In the genomic region with DNA sequence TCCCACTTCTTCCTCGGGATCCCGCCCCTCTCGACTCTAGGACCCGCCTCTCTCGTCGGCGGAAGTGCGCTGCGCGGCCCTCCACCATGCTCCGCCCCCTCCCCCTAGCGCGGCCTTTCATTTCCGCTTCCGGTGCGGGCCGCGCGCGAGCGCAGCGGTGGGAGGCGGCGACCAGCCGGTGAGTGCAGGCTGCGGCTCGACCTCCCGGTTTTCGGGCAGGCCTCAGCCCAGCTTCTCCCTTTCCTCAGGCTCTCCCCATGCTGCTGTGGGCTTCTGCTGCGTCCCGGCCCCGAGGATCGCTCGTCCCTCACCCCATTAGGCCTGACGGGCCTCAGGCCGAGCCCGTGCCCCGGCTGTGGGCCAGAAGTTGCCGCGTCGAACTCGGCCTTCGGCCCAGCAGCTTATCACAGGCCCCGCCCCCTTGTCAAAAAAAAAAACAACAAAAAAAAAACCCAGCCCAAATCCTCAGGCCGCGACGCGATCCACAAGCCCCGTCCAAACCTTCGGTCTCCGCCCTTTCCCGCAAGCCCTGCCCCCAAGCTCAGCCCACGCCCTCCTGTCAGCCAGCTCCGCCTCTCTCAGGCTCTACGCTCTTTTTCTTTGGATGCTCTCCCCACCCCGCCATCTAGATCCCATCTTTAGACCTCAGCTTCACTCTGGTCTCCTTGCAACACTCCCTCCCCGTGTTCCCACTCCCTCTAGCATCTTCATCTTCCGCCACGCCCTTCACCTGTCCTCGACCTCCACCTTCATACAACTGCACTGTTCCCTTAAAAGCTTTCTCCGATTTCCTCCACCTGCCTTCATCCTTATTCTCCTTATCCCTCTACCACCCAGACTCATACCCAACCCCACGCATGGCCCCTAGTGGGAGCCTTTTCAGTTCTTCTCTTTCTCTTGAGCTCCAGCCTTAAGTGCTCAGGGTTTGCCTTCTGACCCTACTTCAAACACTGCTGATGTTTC, we compare ENCODE assay signal across 1 cellular context.
TF ChIP-seq lines count a peak whose summit lies in the region.

A gene with protein sequence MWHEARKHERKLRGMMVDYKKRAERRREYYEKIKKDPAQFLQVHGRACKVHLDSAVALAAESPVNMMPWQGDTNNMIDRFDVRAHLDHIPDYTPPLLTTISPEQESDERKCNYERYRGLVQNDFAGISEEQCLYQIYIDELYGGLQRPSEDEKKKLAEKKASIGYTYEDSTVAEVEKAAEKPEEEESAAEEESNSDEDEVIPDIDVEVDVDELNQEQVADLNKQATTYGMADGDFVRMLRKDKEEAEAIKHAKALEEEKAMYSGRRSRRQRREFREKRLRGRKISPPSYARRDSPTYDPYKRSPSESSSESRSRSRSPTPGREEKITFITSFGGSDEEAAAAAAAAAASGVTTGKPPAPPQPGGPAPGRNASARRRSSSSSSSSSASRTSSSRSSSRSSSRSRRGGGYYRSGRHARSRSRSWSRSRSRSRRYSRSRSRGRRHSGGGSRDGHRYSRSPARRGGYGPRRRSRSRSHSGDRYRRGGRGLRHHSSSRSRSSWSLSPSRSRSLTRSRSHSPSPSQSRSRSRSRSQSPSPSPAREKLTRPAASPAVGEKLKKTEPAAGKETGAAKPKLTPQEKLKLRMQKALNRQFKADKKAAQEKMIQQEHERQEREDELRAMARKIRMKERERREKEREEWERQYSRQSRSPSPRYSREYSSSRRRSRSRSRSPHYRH (plus strand): TSS at position 115 of the 963 bp plus-strand sequence. CDS start 1,168 bp downstream, outside the sequence.

TF ChIP-seq in GM12878, 131 proteins besides CTCF, POLR2A, EP300 and RAD21 (continued from another document and continues in another):
- TF ChIP-seq, protein P1, sequence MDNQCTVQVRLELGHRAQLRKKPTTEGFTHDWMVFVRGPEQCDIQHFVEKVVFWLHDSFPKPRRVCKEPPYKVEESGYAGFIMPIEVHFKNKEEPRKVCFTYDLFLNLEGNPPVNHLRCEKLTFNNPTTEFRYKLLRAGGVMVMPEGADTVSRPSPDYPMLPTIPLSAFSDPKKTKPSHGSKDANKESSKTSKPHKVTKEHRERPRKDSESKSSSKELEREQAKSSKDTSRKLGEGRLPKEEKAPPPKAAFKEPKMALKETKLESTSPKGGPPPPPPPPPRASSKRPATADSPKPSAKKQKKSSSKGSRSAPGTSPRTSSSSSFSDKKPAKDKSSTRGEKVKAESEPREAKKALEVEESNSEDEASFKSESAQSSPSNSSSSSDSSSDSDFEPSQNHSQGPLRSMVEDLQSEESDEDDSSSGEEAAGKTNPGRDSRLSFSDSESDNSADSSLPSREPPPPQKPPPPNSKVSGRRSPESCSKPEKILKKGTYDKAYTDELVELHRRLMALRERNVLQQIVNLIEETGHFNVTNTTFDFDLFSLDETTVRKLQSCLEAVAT (IDR thresholded peaks at IDR 0.05) = peak; percentile 55
- TF ChIP-seq, protein P2, sequence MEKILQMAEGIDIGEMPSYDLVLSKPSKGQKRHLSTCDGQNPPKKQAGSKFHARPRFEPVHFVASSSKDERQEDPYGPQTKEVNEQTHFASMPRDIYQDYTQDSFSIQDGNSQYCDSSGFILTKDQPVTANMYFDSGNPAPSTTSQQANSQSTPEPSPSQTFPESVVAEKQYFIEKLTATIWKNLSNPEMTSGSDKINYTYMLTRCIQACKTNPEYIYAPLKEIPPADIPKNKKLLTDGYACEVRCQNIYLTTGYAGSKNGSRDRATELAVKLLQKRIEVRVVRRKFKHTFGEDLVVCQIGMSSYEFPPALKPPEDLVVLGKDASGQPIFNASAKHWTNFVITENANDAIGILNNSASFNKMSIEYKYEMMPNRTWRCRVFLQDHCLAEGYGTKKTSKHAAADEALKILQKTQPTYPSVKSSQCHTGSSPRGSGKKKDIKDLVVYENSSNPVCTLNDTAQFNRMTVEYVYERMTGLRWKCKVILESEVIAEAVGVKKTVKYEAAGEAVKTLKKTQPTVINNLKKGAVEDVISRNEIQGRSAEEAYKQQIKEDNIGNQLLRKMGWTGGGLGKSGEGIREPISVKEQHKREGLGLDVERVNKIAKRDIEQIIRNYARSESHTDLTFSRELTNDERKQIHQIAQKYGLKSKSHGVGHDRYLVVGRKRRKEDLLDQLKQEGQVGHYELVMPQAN (conservative IDR thresholded peaks at IDR 0.05) = peak; percentile 88
- no peak for TF ChIP-seq CBX5 (IDR thresholded peaks at IDR 0.05; ENCODE audit: low read depth)
- TF ChIP-seq YBX1 (IDR thresholded peaks at IDR 0.05) = no peak
- TF ChIP-seq ZNF384 (IDR thresholded peaks at IDR 0.05; ENCODE audit: borderline replicate concordance, low read depth, low read length) = peak; percentile 80
- peak; percentile 71 for TF ChIP-seq CHD2 (IDR thresholded peaks at IDR 0.05; ENCODE audit: borderline replicate concordance, low read depth, low read length)
- TF ChIP-seq CBFB (IDR thresholded peaks at IDR 0.05; ENCODE audit: low read depth) = no peak
- TF ChIP-seq, protein P3, sequence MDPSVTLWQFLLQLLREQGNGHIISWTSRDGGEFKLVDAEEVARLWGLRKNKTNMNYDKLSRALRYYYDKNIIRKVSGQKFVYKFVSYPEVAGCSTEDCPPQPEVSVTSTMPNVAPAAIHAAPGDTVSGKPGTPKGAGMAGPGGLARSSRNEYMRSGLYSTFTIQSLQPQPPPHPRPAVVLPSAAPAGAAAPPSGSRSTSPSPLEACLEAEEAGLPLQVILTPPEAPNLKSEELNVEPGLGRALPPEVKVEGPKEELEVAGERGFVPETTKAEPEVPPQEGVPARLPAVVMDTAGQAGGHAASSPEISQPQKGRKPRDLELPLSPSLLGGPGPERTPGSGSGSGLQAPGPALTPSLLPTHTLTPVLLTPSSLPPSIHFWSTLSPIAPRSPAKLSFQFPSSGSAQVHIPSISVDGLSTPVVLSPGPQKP (IDR thresholded peaks at IDR 0.05; ENCODE audit: low read depth, low read length) = peak; percentile 92
- peak; percentile 70 for TF ChIP-seq TCF3 (IDR thresholded peaks at IDR 0.05; ENCODE audit: borderline replicate concordance, insufficient read depth, low read depth, low read length)
- TF ChIP-seq BHLHE40 (IDR thresholded peaks at IDR 0.05; ENCODE audit: borderline replicate concordance in 1 of 2, low read depth in 2 of 2, low read length in 1 of 2) = peak in 1 of 2 experiments; percentile 66; a peak in 1 of 4 replicates
- peak; percentile 72 for TF ChIP-seq GATAD2B (conservative IDR thresholded peaks at IDR 0.05; ENCODE audit: low read depth)
- TF ChIP-seq BACH1 (IDR thresholded peaks at IDR 0.05; ENCODE audit: borderline replicate concordance) = peak; percentile 81
- TF ChIP-seq, protein P4, sequence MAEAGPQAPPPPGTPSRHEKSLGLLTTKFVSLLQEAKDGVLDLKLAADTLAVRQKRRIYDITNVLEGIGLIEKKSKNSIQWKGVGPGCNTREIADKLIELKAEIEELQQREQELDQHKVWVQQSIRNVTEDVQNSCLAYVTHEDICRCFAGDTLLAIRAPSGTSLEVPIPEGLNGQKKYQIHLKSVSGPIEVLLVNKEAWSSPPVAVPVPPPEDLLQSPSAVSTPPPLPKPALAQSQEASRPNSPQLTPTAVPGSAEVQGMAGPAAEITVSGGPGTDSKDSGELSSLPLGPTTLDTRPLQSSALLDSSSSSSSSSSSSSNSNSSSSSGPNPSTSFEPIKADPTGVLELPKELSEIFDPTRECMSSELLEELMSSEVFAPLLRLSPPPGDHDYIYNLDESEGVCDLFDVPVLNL (IDR thresholded peaks at IDR 0.05; ENCODE audit: low read depth, low read length) = 0 out of 2 replicates have a peak, but pooled peaks have one; percentile 28
- peak; percentile 59 for TF ChIP-seq RELA (IDR thresholded peaks at IDR 0.05; ENCODE audit: borderline replicate concordance, partially characterized antibody)
- TF ChIP-seq NR2C1 (IDR thresholded peaks at IDR 0.05) = peak; percentile 94
- 0 out of 2 replicates have a peak, but pooled peaks have one; percentile 50 for TF ChIP-seq CHD1 (IDR thresholded peaks at IDR 0.05; ENCODE audit: low read depth, low read length)
- TF ChIP-seq CREM (IDR thresholded peaks at IDR 0.05; ENCODE audit: low read depth) = peak; percentile 50; the same call in 1 of the 2 replicates
- TF ChIP-seq, protein P5, sequence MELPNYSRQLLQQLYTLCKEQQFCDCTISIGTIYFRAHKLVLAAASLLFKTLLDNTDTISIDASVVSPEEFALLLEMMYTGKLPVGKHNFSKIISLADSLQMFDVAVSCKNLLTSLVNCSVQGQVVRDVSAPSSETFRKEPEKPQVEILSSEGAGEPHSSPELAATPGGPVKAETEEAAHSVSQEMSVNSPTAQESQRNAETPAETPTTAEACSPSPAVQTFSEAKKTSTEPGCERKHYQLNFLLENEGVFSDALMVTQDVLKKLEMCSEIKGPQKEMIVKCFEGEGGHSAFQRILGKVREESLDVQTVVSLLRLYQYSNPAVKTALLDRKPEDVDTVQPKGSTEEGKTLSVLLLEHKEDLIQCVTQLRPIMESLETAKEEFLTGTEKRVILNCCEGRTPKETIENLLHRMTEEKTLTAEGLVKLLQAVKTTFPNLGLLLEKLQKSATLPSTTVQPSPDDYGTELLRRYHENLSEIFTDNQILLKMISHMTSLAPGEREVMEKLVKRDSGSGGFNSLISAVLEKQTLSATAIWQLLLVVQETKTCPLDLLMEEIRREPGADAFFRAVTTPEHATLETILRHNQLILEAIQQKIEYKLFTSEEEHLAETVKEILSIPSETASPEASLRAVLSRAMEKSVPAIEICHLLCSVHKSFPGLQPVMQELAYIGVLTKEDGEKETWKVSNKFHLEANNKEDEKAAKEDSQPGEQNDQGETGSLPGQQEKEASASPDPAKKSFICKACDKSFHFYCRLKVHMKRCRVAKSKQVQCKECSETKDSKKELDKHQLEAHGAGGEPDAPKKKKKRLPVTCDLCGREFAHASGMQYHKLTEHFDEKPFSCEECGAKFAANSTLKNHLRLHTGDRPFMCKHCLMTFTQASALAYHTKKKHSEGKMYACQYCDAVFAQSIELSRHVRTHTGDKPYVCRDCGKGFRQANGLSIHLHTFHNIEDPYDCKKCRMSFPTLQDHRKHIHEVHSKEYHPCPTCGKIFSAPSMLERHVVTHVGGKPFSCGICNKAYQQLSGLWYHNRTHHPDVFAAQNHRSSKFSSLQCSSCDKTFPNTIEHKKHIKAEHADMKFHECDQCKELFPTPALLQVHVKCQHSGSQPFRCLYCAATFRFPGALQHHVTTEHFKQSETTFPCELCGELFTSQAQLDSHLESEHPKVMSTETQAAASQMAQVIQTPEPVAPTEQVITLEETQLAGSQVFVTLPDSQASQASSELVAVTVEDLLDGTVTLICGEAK (IDR thresholded peaks at IDR 0.05; ENCODE audit: borderline replicate concordance) = peak; percentile 93
- no peak for TF ChIP-seq MYB (IDR thresholded peaks at IDR 0.05; ENCODE audit: borderline replicate concordance, low read depth, low read length)
- TF ChIP-seq SIX5 (IDR thresholded peaks at IDR 0.05; ENCODE audit: low read depth, low read length, severe bottlenecking) = peak; percentile 21
- TF ChIP-seq NRF1 (conservative IDR thresholded peaks at IDR 0.05; ENCODE audit: low read depth, low read length) = no peak
- TF ChIP-seq RFX5 (IDR thresholded peaks at IDR 0.05; ENCODE audit: low read depth, low read length) = no peak
- peak; percentile 60 for TF ChIP-seq HCFC1 (IDR thresholded peaks at IDR 0.05; ENCODE audit: low read length)
- peak; percentile 92 for TF ChIP-seq PML (IDR thresholded peaks at IDR 0.05; ENCODE audit: low read length)
- peak; percentile 76 for TF ChIP-seq CREB1 (IDR thresholded peaks at IDR 0.05; ENCODE audit: low read depth)
- TF ChIP-seq STAT1 (conservative IDR thresholded peaks at IDR 0.05) = no peak
- TF ChIP-seq MEF2A (IDR thresholded peaks at IDR 0.05; ENCODE audit: insufficient read depth, low read depth, low read length) = 0 out of 2 replicates have a peak, but pooled peaks have one; percentile 53
- TF ChIP-seq RB1 (IDR thresholded peaks at IDR 0.05; ENCODE audit: borderline replicate concordance) = peak; percentile 68; the same call in 1 of the 2 replicates
- TF ChIP-seq, protein P6, sequence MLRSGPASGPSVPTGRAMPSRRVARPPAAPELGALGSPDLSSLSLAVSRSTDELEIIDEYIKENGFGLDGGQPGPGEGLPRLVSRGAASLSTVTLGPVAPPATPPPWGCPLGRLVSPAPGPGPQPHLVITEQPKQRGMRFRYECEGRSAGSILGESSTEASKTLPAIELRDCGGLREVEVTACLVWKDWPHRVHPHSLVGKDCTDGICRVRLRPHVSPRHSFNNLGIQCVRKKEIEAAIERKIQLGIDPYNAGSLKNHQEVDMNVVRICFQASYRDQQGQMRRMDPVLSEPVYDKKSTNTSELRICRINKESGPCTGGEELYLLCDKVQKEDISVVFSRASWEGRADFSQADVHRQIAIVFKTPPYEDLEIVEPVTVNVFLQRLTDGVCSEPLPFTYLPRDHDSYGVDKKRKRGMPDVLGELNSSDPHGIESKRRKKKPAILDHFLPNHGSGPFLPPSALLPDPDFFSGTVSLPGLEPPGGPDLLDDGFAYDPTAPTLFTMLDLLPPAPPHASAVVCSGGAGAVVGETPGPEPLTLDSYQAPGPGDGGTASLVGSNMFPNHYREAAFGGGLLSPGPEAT (IDR thresholded peaks at IDR 0.05; ENCODE audit: low read depth) = peak; percentile 41; the same call in 1 of the 2 replicates
- TF ChIP-seq POLR2AphosphoS2 (IDR thresholded peaks at IDR 0.05; ENCODE audit: low read depth, low read length) = peak; percentile 92
- TF ChIP-seq, protein P7, sequence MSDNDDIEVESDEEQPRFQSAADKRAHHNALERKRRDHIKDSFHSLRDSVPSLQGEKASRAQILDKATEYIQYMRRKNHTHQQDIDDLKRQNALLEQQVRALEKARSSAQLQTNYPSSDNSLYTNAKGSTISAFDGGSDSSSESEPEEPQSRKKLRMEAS (IDR thresholded peaks at IDR 0.05; ENCODE audit: low read depth, low read length) = peak; percentile 44; the same call in 1 of the 2 replicates
- peak; percentile 72; the same call in 1 of the 2 replicates for TF ChIP-seq SIN3A (IDR thresholded peaks at IDR 0.05; ENCODE audit: low read depth, low read length)
- TF ChIP-seq EGR1 (IDR thresholded peaks at IDR 0.05; ENCODE audit: borderline replicate concordance in 1 of 2, low read depth in 2 of 2, low read length in 2 of 2) = peak in 1 of 2 experiments; percentile 51; a peak in 1 of 3 replicates
- TF ChIP-seq, protein P8, sequence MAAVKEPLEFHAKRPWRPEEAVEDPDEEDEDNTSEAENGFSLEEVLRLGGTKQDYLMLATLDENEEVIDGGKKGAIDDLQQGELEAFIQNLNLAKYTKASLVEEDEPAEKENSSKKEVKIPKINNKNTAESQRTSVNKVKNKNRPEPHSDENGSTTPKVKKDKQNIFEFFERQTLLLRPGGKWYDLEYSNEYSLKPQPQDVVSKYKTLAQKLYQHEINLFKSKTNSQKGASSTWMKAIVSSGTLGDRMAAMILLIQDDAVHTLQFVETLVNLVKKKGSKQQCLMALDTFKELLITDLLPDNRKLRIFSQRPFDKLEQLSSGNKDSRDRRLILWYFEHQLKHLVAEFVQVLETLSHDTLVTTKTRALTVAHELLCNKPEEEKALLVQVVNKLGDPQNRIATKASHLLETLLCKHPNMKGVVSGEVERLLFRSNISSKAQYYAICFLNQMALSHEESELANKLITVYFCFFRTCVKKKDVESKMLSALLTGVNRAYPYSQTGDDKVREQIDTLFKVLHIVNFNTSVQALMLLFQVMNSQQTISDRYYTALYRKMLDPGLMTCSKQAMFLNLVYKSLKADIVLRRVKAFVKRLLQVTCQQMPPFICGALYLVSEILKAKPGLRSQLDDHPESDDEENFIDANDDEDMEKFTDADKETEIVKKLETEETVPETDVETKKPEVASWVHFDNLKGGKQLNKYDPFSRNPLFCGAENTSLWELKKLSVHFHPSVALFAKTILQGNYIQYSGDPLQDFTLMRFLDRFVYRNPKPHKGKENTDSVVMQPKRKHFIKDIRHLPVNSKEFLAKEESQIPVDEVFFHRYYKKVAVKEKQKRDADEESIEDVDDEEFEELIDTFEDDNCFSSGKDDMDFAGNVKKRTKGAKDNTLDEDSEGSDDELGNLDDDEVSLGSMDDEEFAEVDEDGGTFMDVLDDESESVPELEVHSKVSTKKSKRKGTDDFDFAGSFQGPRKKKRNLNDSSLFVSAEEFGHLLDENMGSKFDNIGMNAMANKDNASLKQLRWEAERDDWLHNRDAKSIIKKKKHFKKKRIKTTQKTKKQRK (IDR thresholded peaks at IDR 0.05; ENCODE audit: low read depth, low read length) = no peak
- no peak for TF ChIP-seq NFIC (IDR thresholded peaks at IDR 0.05; ENCODE audit: low read depth, low read length)
- TF ChIP-seq IKZF2 (IDR thresholded peaks at IDR 0.05) = no peak
- no peak for TF ChIP-seq MXI1 (IDR thresholded peaks at IDR 0.05; ENCODE audit: low read depth, low read length)
